In genomic region chr4:111960241-111960667, GRCh38 we compare ENCODE assay signal across 10 cellular contexts.
A peak's percentile ranks its signal among the peaks of the same experiment; 100 is the strongest.
DNase-seq lines count a peak whose midpoint lies in the region; ATAC-seq and TF ChIP-seq lines count a peak whose summit lies in the region.
"Had no signal": no experiment of that assay in that cellular context is flagged by ENCODE, and none has a peak within 500 bp of the region (broad histone marks: within the 10 kb centered on the region; RNA-seq: fewer than 3 reads in every experiment).

No MANE protein-coding gene starts in this region.

- no peaks in the 10 kb centered on the region for H3K4me1 ChIP-seq in right cardiac atrium (ENCODE audit: control insufficient read depth, insufficient read depth, low read length)

- DNase-seq in GM13976 (ENCODE audit: low spot score) = peak; percentile 6
- DNase-seq in epithelial cell of esophagus (ENCODE audit: low read depth) = peak; percentile 30
- no peak for DNase-seq in mesothelial cell of epicardium (ENCODE audit: low spot score in 2 of 2, unreplicated experiment in 2 of 2)
- no peak for DNase-seq in activated CD8-positive, alpha-beta memory T cell treated with anti-CD3 and anti-CD28 coated beads, Interleukin-2, amount 50 U/mL, for 48 hours
- DNase-seq in T-helper 1 cell = no peak
- DNase-seq in right cardiac atrium = no peak
- DNase-seq: H9 had no signal

- H3K27me3 ChIP-seq in right cardiac atrium (ENCODE audit: control insufficient read depth, insufficient read depth) = no peaks in the 10 kb centered on the region
- H3K27me3 ChIP-seq: cardiac muscle cell had no signal

- no peak for TF ChIP-seq CTCF in GM13976 (IDR thresholded peaks at IDR 0.05; ENCODE audit: borderline replicate concordance, control extremely low read depth, extremely low read depth, insufficient read depth, missing control alignments)
- no peak for TF ChIP-seq CTCF in epithelial cell of esophagus (IDR thresholded peaks at IDR 0.05; ENCODE audit: insufficient read depth, low read depth, low read length, missing control alignments)
- TF ChIP-seq CTCF in mesothelial cell of epicardium (IDR thresholded peaks at IDR 0.05; ENCODE audit: unreplicated experiment) = no peak

- H3K4me3 ChIP-seq in epithelial cell of esophagus (ENCODE audit: low read length) (no peak overlapping the region), right cardiac atrium (ENCODE audit: low read length) (no peak overlapping the region)
- H3K4me3 ChIP-seq: cardiac muscle cell had no signal

- H3K27ac ChIP-seq in right cardiac atrium (ENCODE audit: low read length) = no peak overlapping the region
- H3K27ac ChIP-seq: cardiac muscle cell had no signal

- ATAC-seq in GM21576 (IDR thresholded peaks at IDR 0.05; ENCODE audit: unreplicated experiment) (peak; percentile 92), HG03457 (IDR thresholded peaks at IDR 0.05; ENCODE audit: unreplicated experiment) (peak; percentile 92), right cardiac atrium (no peak)

- H3K4me3 Mint-ChIP-seq in mesothelial cell of epicardium = no peak overlapping the region
- H3K4me3 Mint-ChIP-seq: H9 had no signal

- no peaks in the 10 kb centered on the region for H3K9me3 ChIP-seq in right cardiac atrium (ENCODE audit: control insufficient read depth, low read length)

- in situ Hi-C loops in GM13976 (cut with MboI; ENCODE audit: low sequenced_read_pairs, unreplicated experiment) = no loop called here

- no peaks in the 10 kb centered on the region for H3K9me3 Mint-ChIP-seq in mesothelial cell of epicardium
- H3K9me3 Mint-ChIP-seq: H9 had no signal

- H3K27me3 Mint-ChIP-seq in mesothelial cell of epicardium (ENCODE audit: low read depth) = no peaks in the 10 kb centered on the region

- intact Hi-C loops in right cardiac atrium (cut with DNase I) = no loop called here

- no peaks in the 10 kb centered on the region for H3K36me3 Mint-ChIP-seq in mesothelial cell of epicardium

- peaks cover 2% of the 10 kb centered on the region for H3K4me1 Mint-ChIP-seq in mesothelial cell of epicardium
- H3K4me1 Mint-ChIP-seq: H9 had no signal

- WGBS in right cardiac atrium = 86% methylated on average over 2 of the region's 2 CpGs

- H3K27ac Mint-ChIP-seq in mesothelial cell of epicardium = no peak overlapping the region
- H3K27ac Mint-ChIP-seq: H9 had no signal

Comparison
In these comparisons a context has a peak if more than half of its experiments do, and no peak if none do; other contexts are left out.
1. DNase-seq: peak in GM13976 (single experiment) and epithelial cell of esophagus (single experiment); none in mesothelial cell of epicardium (0 of 2), activated CD8-positive, alpha-beta memory T cell treated with anti-CD3 and anti-CD28 coated beads, Interleukin-2, amount 50 U/mL, for 48 hours (single experiment), T-helper 1 cell (0 of 5) and right cardiac atrium (0 of 3).
2. ATAC-seq: peak in GM21576 (single experiment) and HG03457 (single experiment); none in right cardiac atrium (0 of 2).